ENCODE assay signal across 12 cellular contexts in the genomic region with DNA sequence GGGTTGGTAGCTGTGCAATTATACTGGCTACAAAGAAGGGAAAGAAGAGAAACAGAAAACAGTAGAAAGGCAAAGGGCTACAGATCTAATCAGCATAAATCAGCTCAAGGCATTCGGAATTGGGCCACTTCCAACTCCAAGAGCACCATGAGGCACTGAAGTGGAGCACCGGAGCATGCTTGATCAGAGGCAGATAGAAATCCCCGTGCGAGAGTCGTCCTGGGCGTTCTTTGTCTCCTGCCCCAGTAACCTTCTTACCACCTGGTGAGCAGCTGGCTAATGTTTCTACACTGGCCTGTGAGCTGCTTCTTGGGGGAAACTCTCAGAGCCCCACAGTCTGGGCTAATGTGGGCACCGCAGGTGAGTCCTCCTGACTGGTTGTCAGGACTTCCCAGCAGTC. TPM values are rescaled to one million over a fixed set of nuclear protein-coding genes. Genes with fewer than 3 reads are reported as not detected.
DNase-seq lines count a peak whose midpoint lies in the region; ATAC-seq lines count a peak whose summit lies in the region.
"Had no signal": no experiment of that assay in that cellular context is flagged by ENCODE, and none has a peak within 500 bp of the region (broad histone marks: within the 10 kb centered on the region; RNA-seq: fewer than 3 reads in every experiment).

No MANE protein-coding gene starts in this region.

- intact Hi-C loops in right cardiac atrium (cut with DNase I) (no loop called here), left ventricle myocardium superior (cut with micrococcal nuclease) (no loop called here)

- DNase-seq in right cardiac atrium (no peak), left ventricle myocardium superior (no peak), kidney glomerular epithelial cell (lab: John Stamatoyannopoulos, UW) (peak; percentile 55), NCI-H2196 (lab: John Stamatoyannopoulos, UW; ENCODE audit: unreplicated experiment) (no peak), nucleus accumbens (lab: John Stamatoyannopoulos, UW) (no peak)
- DNase-seq in stimulated activated naive CD4-positive, alpha-beta T cell treated with Interleukin-2 at 50 U/mL for 16 hours (lab: John Stamatoyannopoulos, UW) = no peak
- no peak for DNase-seq in activated CD4-positive, alpha-beta T cell treated with anti-CD3 and anti-CD28 coated beads, Interleukin-2, amount 50 U/mL, for 1 hour
- DNase-seq: activated CD8-positive, alpha-beta memory T cell treated with anti-CD3 and anti-CD28 coated beads, Interleukin-2, amount 50 U/mL, for 4 hours; DMS53; H7; NCI-H748 treated with DMSO at 0.1 percent for 48 hours had no signal

- ATAC-seq in right cardiac atrium (no peak), left ventricle myocardium superior (no peak)

- no peaks in the 10 kb centered on the region for H3K9me3 ChIP-seq in right cardiac atrium (ENCODE audit: control insufficient read depth, low read length)

- WGBS in right cardiac atrium = 62% methylated on average over 7 of the region's 7 CpGs

- H3K27me3 ChIP-seq in right cardiac atrium (ENCODE audit: control insufficient read depth, insufficient read depth) (no peaks in the 10 kb centered on the region), rectal smooth muscle tissue (ENCODE audit: control insufficient read depth, insufficient read depth, low read length) (no peaks in the 10 kb centered on the region)

- H3K4me3 ChIP-seq in right cardiac atrium (ENCODE audit: low read length) (no peak overlapping the region), rectal smooth muscle tissue (ENCODE audit: low read length) (no peak overlapping the region)

- peaks cover 49% of the 10 kb centered on the region for H3K4me1 ChIP-seq in right cardiac atrium (ENCODE audit: control insufficient read depth, insufficient read depth, low read length)
- peaks cover 28% of the 10 kb centered on the region for H3K4me1 ChIP-seq in rectal smooth muscle tissue (ENCODE audit: control insufficient read depth, insufficient read depth, low read length)

- no peak overlapping the region for H3K9ac ChIP-seq in rectal smooth muscle tissue (ENCODE audit: low read length)

- H3K36me3 ChIP-seq in rectal smooth muscle tissue (ENCODE audit: control insufficient read depth, insufficient read depth, low read length) = peaks cover 3% of the 10 kb centered on the region

- H3K27ac ChIP-seq in right cardiac atrium (ENCODE audit: low read length) = peak overlapping the region; percentile 75
- H3K27ac ChIP-seq in rectal smooth muscle tissue (ENCODE audit: low read depth, low read length) = peak overlapping the region; percentile 85

RNA-seq across cellular contexts. Expression of gene NEDD9, which starts 16.7 kb away (rescaled TPM):
- total RNA-seq in right cardiac atrium = 10 to 100 TPM; 21.8 to 38.0 (median 29.1) TPM
- 20.9 TPM for polyA plus RNA-seq in right cardiac atrium
- total RNA-seq in left ventricle myocardium superior = 31.1 TPM
